9 cellular contexts compared by ENCODE assay signal in the genomic region with DNA sequence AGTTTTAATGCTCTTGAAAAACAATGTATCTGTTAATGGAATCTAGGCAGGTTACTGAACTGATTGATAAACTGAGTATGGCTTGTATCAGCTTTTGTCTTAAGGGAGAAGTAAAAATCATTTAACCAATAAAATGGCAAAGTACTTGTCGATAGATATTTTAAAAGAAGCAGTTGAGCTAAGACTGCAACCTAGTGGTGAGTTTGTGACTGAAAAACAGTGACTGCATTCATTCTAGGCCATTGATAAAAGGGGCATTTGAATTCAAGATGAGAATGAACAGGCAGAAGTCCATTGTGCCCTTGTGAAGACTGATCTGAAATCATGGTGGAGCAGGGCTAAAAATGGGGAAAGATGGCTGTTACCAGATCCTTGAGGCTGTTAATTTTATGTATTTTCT. TPM values are rescaled to one million over a fixed set of nuclear protein-coding genes. Genes with fewer than 3 reads are reported as not detected.
DNase-seq lines count a peak whose midpoint lies in the region; ATAC-seq and TF ChIP-seq lines count a peak whose summit lies in the region.
"Had no signal": no experiment of that assay in that cellular context is flagged by ENCODE, and none has a peak within 500 bp of the region (broad histone marks: within the 10 kb centered on the region; RNA-seq: fewer than 3 reads in every experiment).

No MANE protein-coding gene starts in this region.

- H3K36me3 Mint-ChIP-seq in neural crest cell (ENCODE audit: low read depth), result no peaks in the 10 kb centered on the region
- no peaks in the 10 kb centered on the region for H3K36me3 Mint-ChIP-seq in CD8-positive, alpha-beta T cell
- H3K36me3 Mint-ChIP-seq in immature natural killer cell, result no peaks in the 10 kb centered on the region

- H3K36me3 ChIP-seq in KMS-11 (ENCODE audit: insufficient read depth) (no peaks in the 10 kb centered on the region), mammary epithelial cell (ENCODE audit: insufficient read depth, low read length) (no peaks in the 10 kb centered on the region)
- no peaks in the 10 kb centered on the region for H3K36me3 ChIP-seq in CD8-positive, alpha-beta T cell (ENCODE audit: insufficient read depth, low read length)

- H3K27ac Mint-ChIP-seq in neural crest cell (ENCODE audit: unreplicated experiment) (no peak overlapping the region), immature natural killer cell (peak overlapping the region in 3 of 6 donors; percentile 7 to 28 (median 17))
- no peak overlapping the region for H3K27ac Mint-ChIP-seq in CD8-positive, alpha-beta T cell
- H3K27ac Mint-ChIP-seq: dendritic cell treated with granulocyte-macrophage colony-stimulating factor and Interleukin-4, amounts not matched to agents 40 ng/mL and 50 ng/mL, for 4 days had no signal

- H3K9me3 ChIP-seq in mammary epithelial cell (replicated peaks; ENCODE audit: insufficient read depth, low read length), result no peaks in the 10 kb centered on the region
- H3K9me3 ChIP-seq in CD8-positive, alpha-beta T cell (ENCODE audit: low read length), result no peaks in the 10 kb centered on the region

- H3K4me1 ChIP-seq in KMS-11 (ENCODE audit: low read depth, poor library complexity, severe bottlenecking), result no peaks in the 10 kb centered on the region
- H3K4me1 ChIP-seq in mammary epithelial cell (ENCODE audit: insufficient read depth, low read length), result no peaks in the 10 kb centered on the region
- no peaks in the 10 kb centered on the region for H3K4me1 ChIP-seq in CD8-positive, alpha-beta T cell (ENCODE audit: insufficient read depth, low read length)

- no TSS peak for BruUV-seq in mammary epithelial cell (replicated peaks; lab: Mats Ljungman, UMichigan)

- no peak overlapping the region for H3K27ac ChIP-seq in KMS-11
- H3K27ac ChIP-seq in mammary epithelial cell (ENCODE audit: insufficient read depth, low read depth, low read length), result no peak overlapping the region
- no peak overlapping the region for H3K27ac ChIP-seq in CD8-positive, alpha-beta T cell (ENCODE audit: low read depth, low read length)

- H3K79me2 ChIP-seq in KMS-11 (ENCODE audit: insufficient read depth, low read depth) (no peaks in the 10 kb centered on the region), mammary epithelial cell (ENCODE audit: insufficient read depth, low read length) (no peaks in the 10 kb centered on the region)

- CTCF ChIA-PET in AG04449 (lab: Yijun Ruan, JAX) (interaction anchor here (0.7 to 2.1 kb wide), 4 partner anchors 28 to 323 kb away, joined by 3 to 6 read pairs (median 4); no protein-coding TSS in a partner anchor), mammary epithelial cell (lab: Charles Lee; ENCODE audit: low non-redundant PET) (interaction anchor here (0.6 kb wide), 1 partner anchor 359 kb away, joined by 3 read pairs; a partner anchor contains a TSS)
- CTCF ChIA-PET in CD8-positive, alpha-beta T cell (lab: Charles Lee), result interaction anchor here (2.1 kb wide), 1 partner anchor 34 kb away, joined by 7 read pairs; no protein-coding TSS in a partner anchor

- H2AFZ ChIP-seq in KMS-11 (ENCODE audit: low read depth), result no peak overlapping the region
- H2AFZ ChIP-seq in mammary epithelial cell (ENCODE audit: low read depth, low read length), result no peak overlapping the region

- DNase-seq in AG04449 (ENCODE audit: low read depth, low spot score) (no peak), mammary epithelial cell (no peak), neural crest cell (ENCODE audit: low read depth, low spot score) (no peak), immature natural killer cell (no peak)
- no peak for DNase-seq in CD8-positive, alpha-beta T cell

- H3K4me1 Mint-ChIP-seq in neural crest cell (peaks cover 23% of the 10 kb centered on the region), immature natural killer cell (peaks cover 9 to 19% of the 10 kb centered on the region in 2 donors)
- peaks cover 11% of the 10 kb centered on the region for H3K4me1 Mint-ChIP-seq in CD8-positive, alpha-beta T cell (ENCODE audit: low read depth)

- H4K20me1 ChIP-seq in KMS-11 (ENCODE audit: insufficient read depth) (no peaks in the 10 kb centered on the region), mammary epithelial cell (ENCODE audit: insufficient read depth, low read length) (no peaks in the 10 kb centered on the region)

- 60% methylated on average over 1 of the region's 1 CpG for WGBS in mammary epithelial cell (ENCODE audit: low coverage, missing lambda C conversion rate)

- H3K9me3 Mint-ChIP-seq in neural crest cell (no peaks in the 10 kb centered on the region), immature natural killer cell (no peaks in the 10 kb centered on the region)
- no peaks in the 10 kb centered on the region for H3K9me3 Mint-ChIP-seq in CD8-positive, alpha-beta T cell
- H3K9me3 Mint-ChIP-seq: dendritic cell treated with granulocyte-macrophage colony-stimulating factor and Interleukin-4, amounts not matched to agents 40 ng/mL and 50 ng/mL, for 4 days had no signal

- dilution Hi-C loops in mammary epithelial cell (cut with HindIII; ENCODE audit: low sequenced_read_pairs), result no loop called here

- H3K27me3 Mint-ChIP-seq in neural crest cell (ENCODE audit: low read depth), result no peaks in the 10 kb centered on the region
- H3K27me3 Mint-ChIP-seq in CD8-positive, alpha-beta T cell (ENCODE audit: low read depth), result no peaks in the 10 kb centered on the region
- H3K27me3 Mint-ChIP-seq in immature natural killer cell (ENCODE audit: low read depth in 3 of 3), result peaks cover 0 to 6% (median 0%) of the 10 kb centered on the region in 3 donors
- H3K27me3 Mint-ChIP-seq: dendritic cell treated with granulocyte-macrophage colony-stimulating factor and Interleukin-4, amounts not matched to agents 40 ng/mL and 50 ng/mL, for 4 days had no signal

- ATAC-seq in GM18519 (IDR thresholded peaks at IDR 0.05; ENCODE audit: low FRiP score, unreplicated experiment), result peak; percentile 54
- ATAC-seq in CD8-positive, alpha-beta T cell, result no peak
- no peak for ATAC-seq in HG02840 (IDR thresholded peaks at IDR 0.05; ENCODE audit: low FRiP score, unreplicated experiment)

- H3K4me3 Mint-ChIP-seq in neural crest cell (no peak overlapping the region), immature natural killer cell (no peak overlapping the region)
- H3K4me3 Mint-ChIP-seq in CD8-positive, alpha-beta T cell, result no peak overlapping the region
- H3K4me3 Mint-ChIP-seq: dendritic cell treated with granulocyte-macrophage colony-stimulating factor and Interleukin-4, amounts not matched to agents 40 ng/mL and 50 ng/mL, for 4 days had no signal

- H3K4me3 ChIP-seq in AG04449 (ENCODE audit: low read depth, low read length) (no peak overlapping the region), KMS-11 (IDR thresholded peaks at IDR 0.05; ENCODE audit: insufficient read depth, low read depth, low read length) (no peak overlapping the region), mammary epithelial cell (replicated peaks in 1 of 3; ENCODE audit: insufficient read depth in 1 of 3, low read depth in 2 of 3, low read length in 3 of 3) (no peak overlapping the region)
- no peak overlapping the region for H3K4me3 ChIP-seq in CD8-positive, alpha-beta T cell (ENCODE audit: low read depth, low read length)

- intact Hi-C loops in mammary epithelial cell (cut with micrococcal nuclease), result no loop called here
- intact Hi-C loops in CD8-positive, alpha-beta T cell (cut with DNase I, micrococcal nuclease), result loop anchor here in 1 of 2 experiments (2.0 to 5.0 kb wide), 2 partner anchors 33 to 980 kb away; no protein-coding TSS in a partner anchor

- POLR2A ChIA-PET in AG04449 (lab: Yijun Ruan, JAX), result no interaction called here
- POLR2A ChIA-PET in CD8-positive, alpha-beta T cell (lab: Charles Lee), result interaction anchor here (1.3 kb wide), 1 partner anchor 39 kb away, joined by 3 read pairs; no protein-coding TSS in a partner anchor

- no peaks in the 10 kb centered on the region for H3K27me3 ChIP-seq in KMS-11 (ENCODE audit: insufficient read depth, low read depth)
- H3K27me3 ChIP-seq in mammary epithelial cell (ENCODE audit: insufficient read depth, low read length), result no peaks in the 10 kb centered on the region
- no peaks in the 10 kb centered on the region for H3K27me3 ChIP-seq in CD8-positive, alpha-beta T cell (ENCODE audit: insufficient read depth, low read length)

- no peak overlapping the region for H3K9ac ChIP-seq in KMS-11
- H3K9ac ChIP-seq in mammary epithelial cell (ENCODE audit: insufficient read depth, low read length), result no peak overlapping the region

- TF ChIP-seq CTCF in AG04449 (IDR thresholded peaks at IDR 0.05; ENCODE audit: insufficient read depth, low read length, missing control alignments), result peak; percentile 17
- TF ChIP-seq CTCF in KMS-11 (conservative IDR thresholded peaks at IDR 0.05; ENCODE audit: low read depth, low read length), result peak; percentile 22; the same call in 1 of the 2 replicates
- TF ChIP-seq CTCF in mammary epithelial cell (conservative IDR thresholded peaks at IDR 0.05 in 1 of 2, IDR thresholded peaks at IDR 0.05 in 1 of 2; ENCODE audit: extremely low read depth in 1 of 2, insufficient read depth in 1 of 2, low read depth in 1 of 2, low read length in 2 of 2), result peak; percentile 28 to 52
- peak; percentile 57 for TF ChIP-seq CTCF in neural crest cell (conservative IDR thresholded peaks at IDR 0.05)
- TF ChIP-seq CTCF in CD8-positive, alpha-beta T cell (IDR thresholded peaks at IDR 0.05), result no peak

- H3K4me2 ChIP-seq in KMS-11 (no peak overlapping the region), mammary epithelial cell (ENCODE audit: insufficient read depth, low read depth, low read length) (no peak overlapping the region)

- in situ Hi-C loops in mammary epithelial cell (cut with MboI; ENCODE audit: low sequenced_read_pairs in 2 of 2), result no loop called here

RNA-seq across cellular contexts. Expression of a gene that starts 59.4 kb away (rescaled TPM):
- total RNA-seq in mammary epithelial cell (not detected), neural crest cell (0.35 and 0.36 TPM in 2 replicates)
- polyA plus RNA-seq in mammary epithelial cell (not detected), immature natural killer cell (not detected)
- polyA minus RNA-seq in mammary epithelial cell, result not detected
- not detected for total RNA-seq in CD8-positive, alpha-beta T cell
